ENCODE assay signal across 26 cellular contexts in the genomic region with DNA sequence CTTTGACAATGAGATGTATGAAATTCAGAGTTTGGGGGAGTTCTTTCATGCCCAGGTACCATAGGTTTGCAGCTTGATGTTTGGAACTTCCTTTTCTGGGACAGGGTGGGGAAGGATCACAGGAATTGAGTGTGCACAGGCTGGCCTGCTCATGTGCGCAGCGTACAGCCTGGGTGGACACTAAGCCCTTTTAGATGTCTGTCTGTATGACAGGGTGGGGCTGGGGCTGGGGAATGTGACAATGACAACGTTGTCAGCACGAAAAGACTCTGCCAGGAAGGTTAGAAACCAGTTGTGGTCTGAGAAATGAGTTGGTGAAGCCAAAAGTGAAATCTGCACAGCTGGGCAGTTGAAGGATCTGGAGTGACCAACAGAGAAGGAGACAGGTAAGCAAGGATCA. TPM values are rescaled to one million over a fixed set of nuclear protein-coding genes. Genes with fewer than 3 reads are reported as not detected.
DNase-seq lines count a peak whose midpoint lies in the region; ATAC-seq and TF ChIP-seq lines count a peak whose summit lies in the region.
"Had no signal": no experiment of that assay in that cellular context is flagged by ENCODE, and none has a peak within 500 bp of the region (broad histone marks: within the 10 kb centered on the region; RNA-seq: fewer than 3 reads in every experiment).

No MANE protein-coding gene starts in this region.

- CTCF ChIA-PET in WTC11 (lab: Charles Lee): interaction anchor here (0.6 to 2.4 kb wide), 3 partner anchors 48 to 110 kb away, joined by 3 to 11 read pairs (median 3); no protein-coding TSS in a partner anchor

- H3K27me3 Mint-ChIP-seq in GM23338 (ENCODE audit: insufficient read depth, low read depth, poor library complexity): peaks cover 2% of the 10 kb centered on the region
- H3K27me3 Mint-ChIP-seq in WTC11 (ENCODE audit: low read depth): no peaks in the 10 kb centered on the region
- no peaks in the 10 kb centered on the region for H3K27me3 Mint-ChIP-seq in natural killer cell (ENCODE audit: low read depth in 2 of 2)
- H3K27me3 Mint-ChIP-seq in T-helper 2 cell treated with Interferon-gamma antibody and Interleukin-4, amounts not matched to agents 5 μg/mL and 100 μg/mL, for 36 hours (ENCODE audit: low read depth): peaks cover 17% of the 10 kb centered on the region

- WGBS in right cardiac atrium: 40% methylated on average over 4 of the region's 4 CpGs

- intact Hi-C loops in right cardiac atrium (cut with DNase I): no loop called here
- intact Hi-C loops in sciatic nerve (cut with DNase I): no loop called here
- intact Hi-C loops in natural killer cell (cut with micrococcal nuclease): no loop called here

- H3K4me1 Mint-ChIP-seq in GM23338 (peaks cover 42% of the 10 kb centered on the region), WTC11 (peaks cover 47% of the 10 kb centered on the region), natural killer cell (peaks cover 29 to 30% of the 10 kb centered on the region in 2 donors)
- no peaks in the 10 kb centered on the region for H3K4me1 Mint-ChIP-seq in T-helper 2 cell treated with Interferon-gamma antibody and Interleukin-4, amounts not matched to agents 5 μg/mL and 100 μg/mL, for 36 hours (ENCODE audit: low read depth)

- no peaks in the 10 kb centered on the region for H3K9me3 ChIP-seq in right cardiac atrium (ENCODE audit: control insufficient read depth, low read length)
- H3K9me3 ChIP-seq: BLaER1 treated with 17β-estradiol and CSF1 and Interleukin-3, amounts not matched to agents 10 nM and 100 nM; body of pancreas; prostate gland; uterus had no signal

- H3K4me2 ChIP-seq in GM23338: no peak overlapping the region
- H3K4me2 ChIP-seq: BLaER1 treated with 17β-estradiol and CSF1 and Interleukin-3, amounts not matched to agents 10 nM and 100 nM; PC-9 had no signal

- POLR2A ChIA-PET in WTC11 (lab: Charles Lee): no interaction called here

- H3K79me2 ChIP-seq in GM23338 (replicated peaks; ENCODE audit: insufficient read depth): peaks cover 100% of the 10 kb centered on the region

- no peaks in the 10 kb centered on the region for H3F3A ChIP-seq in GM23338 (replicated peaks; ENCODE audit: low read depth)

- no peaks in the 10 kb centered on the region for H3K36me3 ChIP-seq in GM23338 (ENCODE audit: insufficient read depth)
- H3K36me3 ChIP-seq: BLaER1 treated with 17β-estradiol and CSF1 and Interleukin-3, amounts not matched to agents 10 nM and 100 nM; prostate gland; uterus had no signal

- no peaks in the 10 kb centered on the region for H3K9me3 Mint-ChIP-seq in GM23338
- H3K9me3 Mint-ChIP-seq in WTC11: 0 out of 2 replicates have a peak, but pooled peaks cover 5% of the 10 kb centered on the region
- H3K9me3 Mint-ChIP-seq in natural killer cell: no peaks in the 10 kb centered on the region
- H3K9me3 Mint-ChIP-seq in T-helper 2 cell treated with Interferon-gamma antibody and Interleukin-4, amounts not matched to agents 5 μg/mL and 100 μg/mL, for 36 hours: no peaks in the 10 kb centered on the region
- H3K9me3 Mint-ChIP-seq: neural crest cell had no signal

- H3K4me3 Mint-ChIP-seq in GM23338 (no peak overlapping the region), WTC11 (no peak overlapping the region), natural killer cell (no peak overlapping the region)
- H3K4me3 Mint-ChIP-seq in T-helper 2 cell treated with Interferon-gamma antibody and Interleukin-4, amounts not matched to agents 5 μg/mL and 100 μg/mL, for 36 hours: no peak overlapping the region
- H3K4me3 Mint-ChIP-seq: activated CD8-positive, alpha-beta T cell treated with anti-CD3 and anti-CD28 coated beads, Interleukin-2, amount 10 ng/mL, durations not matched to agents 7 days and 5 days; neural crest cell had no signal

- H3K9me2 ChIP-seq in GM23338 (ENCODE audit: insufficient read depth): no peaks in the 10 kb centered on the region

- no peak overlapping the region for H2AFZ ChIP-seq in GM23338
- H2AFZ ChIP-seq: PC-9 had no signal

- DNase-seq in GM23338 (ENCODE audit: low spot score) (no peak), WTC11 (ENCODE audit: low spot score) (no peak), right cardiac atrium (no peak), sciatic nerve (ENCODE audit: low spot score) (no peak), kidney glomerular epithelial cell (lab: John Stamatoyannopoulos, UW) (no peak), natural killer cell (no peak)
- DNase-seq in T-helper 2 cell treated with Interferon-gamma antibody and Interleukin-4, amounts not matched to agents 5 μg/mL and 100 μg/mL, for 36 hours (ENCODE audit: low spot score): no peak
- DNase-seq: ACHN; activated CD4-positive, CD25-positive, alpha-beta regulatory T cell treated with anti-CD3 and anti-CD28 coated beads, Interleukin-2, amount 50 U/mL, for 72 hours; activated CD8-positive, alpha-beta T cell treated with anti-CD3 and anti-CD28 coated beads, Interleukin-2, amount 10 ng/mL, durations not matched to agents 7 days and 5 days; activated gamma-delta T cell treated with Interleukin-2 at 50 U/mL for 16 hours; body of pancreas; H7; NCI-H1105; NCI-H2081; PC-9; SHP77 treated with DMSO at 0.1 percent for 48 hours; stimulated activated CD4-positive, alpha-beta T cell treated with anti-CD3 and anti-CD28 coated beads, Interleukin-1b, Interleukin-23, amount 100 ng/mL, for 48 hours; SW 1271; uterus had no signal

- H3K4me3 ChIP-seq in GM23338 (no peak overlapping the region), right cardiac atrium (ENCODE audit: low read length) (no peak overlapping the region)
- H3K4me3 ChIP-seq: BLaER1 treated with 17β-estradiol and CSF1 and Interleukin-3, amounts not matched to agents 10 nM and 100 nM; body of pancreas; PC-9; prostate gland; skin epidermis; uterus had no signal

- H3K27me3 ChIP-seq in GM23338 (ENCODE audit: insufficient read depth) (no peaks in the 10 kb centered on the region), right cardiac atrium (ENCODE audit: control insufficient read depth, insufficient read depth) (no peaks in the 10 kb centered on the region)
- H3K27me3 ChIP-seq: BLaER1 treated with 17β-estradiol and CSF1 and Interleukin-3, amounts not matched to agents 10 nM and 100 nM; body of pancreas; uterus had no signal

- TF ChIP-seq CTCF in GM23338 (conservative IDR thresholded peaks at IDR 0.05; ENCODE audit: low read depth in 2 of 2): no peak
- TF ChIP-seq CTCF in WTC11 (IDR thresholded peaks at IDR 0.05): no peak
- TF ChIP-seq CTCF in natural killer cell (IDR thresholded peaks at IDR 0.05): no peak

- H3K36me3 Mint-ChIP-seq in GM23338 (ENCODE audit: low read depth): no peaks in the 10 kb centered on the region
- peaks cover 5% of the 10 kb centered on the region; the same call in 1 of the 2 replicates for H3K36me3 Mint-ChIP-seq in WTC11
- no peaks in the 10 kb centered on the region for H3K36me3 Mint-ChIP-seq in natural killer cell
- H3K36me3 Mint-ChIP-seq in T-helper 2 cell treated with Interferon-gamma antibody and Interleukin-4, amounts not matched to agents 5 μg/mL and 100 μg/mL, for 36 hours (ENCODE audit: low read depth): no peaks in the 10 kb centered on the region

- H4K20me1 ChIP-seq in GM23338 (replicated peaks; ENCODE audit: insufficient read depth): peaks cover 55% of the 10 kb centered on the region

- peaks cover 28% of the 10 kb centered on the region for H3K4me1 ChIP-seq in GM23338 (ENCODE audit: insufficient read depth)
- peaks cover 18% of the 10 kb centered on the region for H3K4me1 ChIP-seq in right cardiac atrium (ENCODE audit: control insufficient read depth, insufficient read depth, low read length)
- H3K4me1 ChIP-seq: prostate gland had no signal

- ATAC-seq in GM23338 (no peak), WTC11 (no peak), right cardiac atrium (peak; percentile 54 to 74), sciatic nerve (peak; percentile 42), natural killer cell (no peak), HG02571 (IDR thresholded peaks at IDR 0.05; ENCODE audit: unreplicated experiment) (no peak)
- ATAC-seq: activated CD8-positive, alpha-beta T cell treated with anti-CD3 and anti-CD28 coated beads, Interleukin-2, amount 10 ng/mL, durations not matched to agents 7 days and 5 days; body of pancreas had no signal

- H3K27ac ChIP-seq in GM23338 (ENCODE audit: low read depth) (no peak overlapping the region), right cardiac atrium (ENCODE audit: low read length) (peak overlapping the region; percentile 12)
- H3K27ac ChIP-seq: BLaER1 treated with 17β-estradiol and CSF1 and Interleukin-3, amounts not matched to agents 10 nM and 100 nM; body of pancreas; HL-60; PC-9; prostate gland; skin epidermis; uterus had no signal

- H3K27ac Mint-ChIP-seq in GM23338 (peak overlapping the region; percentile 36; the same call in 1 of the 2 replicates), WTC11 (peak overlapping the region; percentile 67), natural killer cell (no peak overlapping the region)
- no peak overlapping the region for H3K27ac Mint-ChIP-seq in T-helper 2 cell treated with Interferon-gamma antibody and Interleukin-4, amounts not matched to agents 5 μg/mL and 100 μg/mL, for 36 hours
- H3K27ac Mint-ChIP-seq: activated CD8-positive, alpha-beta T cell treated with anti-CD3 and anti-CD28 coated beads, Interleukin-2, amount 10 ng/mL, durations not matched to agents 7 days and 5 days had no signal

TF ChIP-seq in GM23338, 12 proteins besides CTCF, POLR2A, EP300 and RAD21 (continues in another document):
- no peak for TF ChIP-seq POLR2AphosphoS5 (IDR thresholded peaks at IDR 0.05; ENCODE audit: low read depth)
- TF ChIP-seq EZH2phosphoT487 (IDR thresholded peaks at IDR 0.05; ENCODE audit: unreplicated experiment): no peak

TF ChIP-seq in WTC11, 78 proteins besides CTCF, POLR2A, EP300 and RAD21 (continues in another document):
- no peak for TF ChIP-seq FOXJ3 (CRISPR knock-in tag; IDR thresholded peaks at IDR 0.05; ENCODE audit: borderline replicate concordance)
- no peak for TF ChIP-seq ZNF423 (CRISPR knock-in tag; IDR thresholded peaks at IDR 0.05)

RNA-seq across cellular contexts. Expression of gene WWC2, which starts 47.4 kb away (rescaled TPM):
- total RNA-seq in GM23338 (2014; rRNA removed; shearing (Covaris generic)): 64.7 and 74.2 TPM in 2 replicates
- polyA plus RNA-seq in GM23338 (2016; fragmentation: Nextera tagmentation; extraction: Ambion mirVana): 48.9 and 50.5 TPM in 2 replicates
- 126 to 133 TPM (median 133 TPM) in 3 replicates for total RNA-seq in WTC11 (2021)
- total RNA-seq in right cardiac atrium: 10 to 100 TPM; 30.6 to 39.2 (median 33.9) TPM
- 7.3 TPM for polyA plus RNA-seq in right cardiac atrium
- total RNA-seq in sciatic nerve: 67.3 TPM
- total RNA-seq in natural killer cell: 10 to 100 TPM in 1 of 3 donors, 1 to 10 TPM in 2; 8.2 to 22.7 (median 9.2) TPM

Comparison
In these comparisons a context has a peak if more than half of its experiments do, and no peak if none do; other contexts are left out.
1. ATAC-seq: peak in right cardiac atrium (2 of 2) and sciatic nerve (single experiment); none in GM23338 (single experiment), WTC11 (single experiment), natural killer cell (0 of 3) and HG02571 (single experiment).
2. H3K27ac Mint-ChIP-seq: peak in GM23338 (single experiment) and WTC11 (single experiment); none in natural killer cell (0 of 2) and T-helper 2 cell treated with Interferon-gamma antibody and Interleukin-4, amounts not matched to agents 5 μg/mL and 100 μg/mL, for 36 hours (single experiment).